ENCODE assay signal across 8 cellular contexts in the genomic region with DNA sequence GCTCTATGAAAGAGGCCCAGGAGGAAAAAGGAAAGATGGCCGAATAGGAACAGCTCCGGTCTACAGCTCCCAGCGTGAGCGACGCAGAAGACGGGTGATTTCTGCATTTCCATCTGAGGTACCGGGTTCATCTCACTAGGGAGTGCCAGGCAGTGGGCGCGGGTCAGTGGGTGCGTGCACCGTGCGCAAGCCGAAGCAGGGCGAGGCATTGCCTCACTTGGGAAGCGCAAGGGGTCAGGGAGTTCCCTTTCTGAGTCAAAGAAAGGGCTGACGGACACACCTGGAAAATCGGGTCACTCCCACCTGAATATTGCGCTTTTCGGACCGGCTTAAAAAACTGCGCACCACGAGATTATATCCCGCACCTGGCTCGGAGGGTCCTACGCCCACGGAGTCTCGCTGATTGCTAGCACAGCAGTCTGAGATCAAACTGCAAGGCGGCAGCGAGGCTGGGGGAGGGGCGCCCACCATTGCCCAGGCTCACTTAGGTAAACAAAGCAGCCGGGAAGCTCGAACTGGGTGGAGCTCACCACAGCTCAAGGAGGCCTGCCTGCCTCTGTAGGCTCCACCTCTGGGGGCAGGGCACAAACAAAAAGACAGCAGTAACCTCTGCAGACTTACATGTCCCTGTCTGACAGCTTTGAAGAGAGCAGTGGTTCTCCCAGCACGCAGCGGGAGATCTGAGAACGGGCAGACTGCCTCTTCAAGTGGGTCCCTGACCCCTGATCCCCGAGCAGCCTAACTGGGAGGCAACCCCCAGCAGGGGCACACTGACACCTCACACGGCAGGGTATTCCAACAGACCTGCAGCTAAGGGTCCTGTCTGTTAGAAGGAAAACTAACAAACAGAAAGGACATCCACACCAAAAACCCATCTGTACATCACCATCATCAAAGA. TPM values are rescaled to one million over a fixed set of nuclear protein-coding genes. Genes with fewer than 3 reads are reported as not detected.
DNase-seq lines count a peak whose midpoint lies in the region; ATAC-seq and TF ChIP-seq lines count a peak whose summit lies in the region.
"Not testable (repeated sequence)": the region's sequence is repeated elsewhere in the genome, so short reads cannot be mapped to it uniquely, and the experiment has no call there.

No MANE protein-coding gene starts in this region.

- H3K4me3 Mint-ChIP-seq in CD8-positive, alpha-beta T cell, result peak overlapping the region; percentile 76
- H3K4me3 Mint-ChIP-seq in activated naive CD4-positive, alpha-beta T cell treated with anti-CD3 and anti-CD28 coated beads, Interleukin-2, amount 10 ng/mL, durations not matched to agents 7 days and 5 days, result peak overlapping the region; percentile 35
- peak overlapping the region; percentile 22 for H3K4me3 Mint-ChIP-seq in osteocyte (ENCODE audit: unreplicated experiment)

- CTCF ChIA-PET in CD8-positive, alpha-beta T cell (lab: Charles Lee), result interaction anchor here (1.2 to 7.1 kb wide), 6 partner anchors 10 to 303 kb away, joined by 3 to 238 read pairs (median 38); no protein-coding TSS in a partner anchor
- CTCF ChIA-PET in PC-9 (lab: Charles Lee), result not testable (repeated sequence)
- CTCF ChIA-PET in activated naive CD4-positive, alpha-beta T cell treated with anti-CD3 and anti-CD28 coated beads, Interleukin-2, amount 10 ng/mL, durations not matched to agents 7 days and 5 days (lab: Charles Lee), result interaction anchor here (6.5 kb wide), 1 partner anchor 12 kb away, joined by 58 read pairs; no protein-coding TSS in a partner anchor

- not testable (repeated sequence) for H3K27ac ChIP-seq in CD8-positive, alpha-beta T cell (ENCODE audit: low read depth, low read length); PC-9; left lung; upper lobe of left lung
- peak overlapping the region; percentile 6 to 79 (median 74) for H3K27ac ChIP-seq in esophagus squamous epithelium

- DNase-seq in CD8-positive, alpha-beta T cell, result peak in 6 of 7 experiments; percentile 17 to 81 (median 58)
- DNase-seq in PC-9 (peak in 1 of 2 experiments; percentile 46), upper lobe of left lung (peak; percentile 42 to 72)
- DNase-seq in activated CD8-positive, alpha-beta memory T cell treated with anti-CD3 and anti-CD28 coated beads for 24 hours, result peak; percentile 58
- DNase-seq in activated naive CD4-positive, alpha-beta T cell treated with anti-CD3 and anti-CD28 coated beads, Interleukin-2, amount 10 ng/mL, durations not matched to agents 7 days and 5 days, result peak; percentile 65
- not testable (repeated sequence) for DNase-seq in esophagus squamous epithelium (lab: John Stamatoyannopoulos, UW); left lung; osteocyte (ENCODE audit: extremely low spot score, unreplicated experiment)

- BruUV-seq in PC-9 (replicated peaks; lab: Mats Ljungman, UMichigan), result not testable (repeated sequence)

- not testable (repeated sequence) for H3K9me2 ChIP-seq in PC-9 (ENCODE audit: insufficient read depth)

- H4K20me1 ChIP-seq in PC-9 (ENCODE audit: insufficient read depth), result not testable (repeated sequence)

- H3K27me3 ChIP-seq in CD8-positive, alpha-beta T cell (ENCODE audit: insufficient read depth, low read length); PC-9 (ENCODE audit: insufficient read depth, low read depth); esophagus squamous epithelium; left lung; upper lobe of left lung: not testable (repeated sequence)

- not testable (repeated sequence) for H3K9me3 ChIP-seq in CD8-positive, alpha-beta T cell (ENCODE audit: low read length); PC-9 (ENCODE audit: insufficient read depth, low read depth); esophagus squamous epithelium; left lung; upper lobe of left lung

- H3K4me2 ChIP-seq in PC-9, result peak overlapping the region; percentile 68

- not testable (repeated sequence) for H3K9me3 Mint-ChIP-seq in CD8-positive, alpha-beta T cell; activated naive CD4-positive, alpha-beta T cell treated with anti-CD3 and anti-CD28 coated beads, Interleukin-2, amount 10 ng/mL, durations not matched to agents 7 days and 5 days; osteocyte (ENCODE audit: unreplicated experiment)

- intact Hi-C loops in CD8-positive, alpha-beta T cell (cut with DNase I, micrococcal nuclease); esophagus squamous epithelium (cut with DNase I); left lung (cut with DNase I): not testable (repeated sequence)
- intact Hi-C loops in PC-9 (cut with micrococcal nuclease; ENCODE audit: unreplicated experiment), result loop anchor here (2.0 kb wide), 1 partner anchor 62 kb away; no protein-coding TSS in a partner anchor

- ATAC-seq in CD8-positive, alpha-beta T cell; upper lobe of left lung (ENCODE audit: low FRiP score in 2 of 2): not testable (repeated sequence)
- peak; percentile 27 for ATAC-seq in left lung

- H3K79me2 ChIP-seq in PC-9 (ENCODE audit: low read depth), result not testable (repeated sequence)

- not testable (repeated sequence) for H3K4me3 ChIP-seq in CD8-positive, alpha-beta T cell (ENCODE audit: low read depth, low read length); left lung
- H3K4me3 ChIP-seq in PC-9 (peak overlapping the region; percentile 54; the same call in 1 of the 2 replicates), esophagus squamous epithelium (peak overlapping the region; percentile 26 to 58 (median 38)), upper lobe of left lung (peak overlapping the region in 3 of 4 donors; percentile 19 to 34 (median 28))

- not testable (repeated sequence) for TF ChIP-seq CTCF in CD8-positive, alpha-beta T cell (IDR thresholded peaks at IDR 0.05); PC-9 (conservative IDR thresholded peaks at IDR 0.05); left lung (IDR thresholded peaks at IDR 0.05); osteocyte (IDR thresholded peaks at IDR 0.05); upper lobe of left lung (IDR thresholded peaks at IDR 0.05)
- peak in 2 of 6 experiments; percentile 18 to 20 for TF ChIP-seq CTCF in esophagus squamous epithelium (IDR thresholded peaks at IDR 0.05)

- not testable (repeated sequence) for H3K36me3 ChIP-seq in CD8-positive, alpha-beta T cell (ENCODE audit: insufficient read depth, low read length); PC-9 (ENCODE audit: low read depth); esophagus squamous epithelium; left lung; upper lobe of left lung

- not testable (repeated sequence) for H3K27me3 Mint-ChIP-seq in CD8-positive, alpha-beta T cell (ENCODE audit: low read depth); activated naive CD4-positive, alpha-beta T cell treated with anti-CD3 and anti-CD28 coated beads, Interleukin-2, amount 10 ng/mL, durations not matched to agents 7 days and 5 days; osteocyte (ENCODE audit: unreplicated experiment)

- not testable (repeated sequence) for TF ChIP-seq POLR2A in esophagus squamous epithelium (IDR thresholded peaks at IDR 0.05); upper lobe of left lung (IDR thresholded peaks at IDR 0.05)

- peaks cover 24% of the 10 kb centered on the region for H3K4me1 ChIP-seq in CD8-positive, alpha-beta T cell (ENCODE audit: insufficient read depth, low read length)
- H3K4me1 ChIP-seq in PC-9 (replicated peaks; ENCODE audit: insufficient read depth), result peaks cover 13% of the 10 kb centered on the region
- H3K4me1 ChIP-seq in esophagus squamous epithelium, result peaks cover 0 to 45% (median 12%) of the 10 kb centered on the region in 3 donors
- H3K4me1 ChIP-seq in left lung, result not testable (repeated sequence)
- H3K4me1 ChIP-seq in upper lobe of left lung, result peaks cover 0 to 21% (median 5%) of the 10 kb centered on the region in 4 donors

- peak overlapping the region; percentile 76; the same call in 1 of the 2 replicates for H2AFZ ChIP-seq in PC-9

- peaks cover 26% of the 10 kb centered on the region for H3K4me1 Mint-ChIP-seq in CD8-positive, alpha-beta T cell (ENCODE audit: low read depth)
- peaks cover 25% of the 10 kb centered on the region for H3K4me1 Mint-ChIP-seq in activated naive CD4-positive, alpha-beta T cell treated with anti-CD3 and anti-CD28 coated beads, Interleukin-2, amount 10 ng/mL, durations not matched to agents 7 days and 5 days
- H3K4me1 Mint-ChIP-seq in osteocyte (ENCODE audit: unreplicated experiment), result peaks cover 42% of the 10 kb centered on the region

- not testable (repeated sequence) for H3K36me3 Mint-ChIP-seq in CD8-positive, alpha-beta T cell; activated naive CD4-positive, alpha-beta T cell treated with anti-CD3 and anti-CD28 coated beads, Interleukin-2, amount 10 ng/mL, durations not matched to agents 7 days and 5 days; osteocyte (ENCODE audit: unreplicated experiment)

- not testable (repeated sequence) for H3F3A ChIP-seq in PC-9 (ENCODE audit: insufficient read depth, low read depth)

- TF ChIP-seq EP300 in upper lobe of left lung (IDR thresholded peaks at IDR 0.05), result not testable (repeated sequence)

- POLR2A ChIA-PET in CD8-positive, alpha-beta T cell (lab: Charles Lee), result interaction anchor here (0.6 to 1.2 kb wide), 4 partner anchors 7 to 514 kb away, joined by 3 read pairs; no protein-coding TSS in a partner anchor
- POLR2A ChIA-PET in PC-9 (lab: Charles Lee; ENCODE audit: unreplicated experiment), result not testable (repeated sequence)

- peak overlapping the region; percentile 88 for H3K27ac Mint-ChIP-seq in CD8-positive, alpha-beta T cell
- peak overlapping the region; percentile 74 for H3K27ac Mint-ChIP-seq in activated naive CD4-positive, alpha-beta T cell treated with anti-CD3 and anti-CD28 coated beads, Interleukin-2, amount 10 ng/mL, durations not matched to agents 7 days and 5 days
- H3K27ac Mint-ChIP-seq in osteocyte (ENCODE audit: unreplicated experiment), result not testable (repeated sequence)

- WGBS in esophagus squamous epithelium, 2 donors, result 15 to 27% methylated on average over 5 to 17 of the region's 37 CpGs
- WGBS in upper lobe of left lung, 2 donors, result 41 to 74% methylated on average over 14 to 36 of the region's 37 CpGs

RNA-seq across cellular contexts. Expression of a gene that starts 36.6 kb away (rescaled TPM):
- 10 to 100 TPM; 46.1 to 49.5 TPM for total RNA-seq in CD8-positive, alpha-beta T cell
- total RNA-seq in PC-9 (2021) (24.7 and 29.2 TPM in 2 replicates), esophagus squamous epithelium (10 to 100 TPM; 17.0 to 21.4 (median 19.5) TPM), left lung (10 to 100 TPM; 24.2 to 25.0 TPM), osteocyte (31.3 and 34.3 TPM in 2 replicates), upper lobe of left lung (10 to 100 TPM; 16.7 to 36.1 (median 30.5) TPM)

Comparison
In these comparisons a context has a peak if more than half of its experiments do, and no peak if none do; other contexts are left out.
1. H3K4me3 Mint-ChIP-seq: peak in every context shown above with its lines; median percentile 76 in CD8-positive, alpha-beta T cell; 35 in activated naive CD4-positive, alpha-beta T cell treated with anti-CD3 and anti-CD28 coated beads, Interleukin-2, amount 10 ng/mL, durations not matched to agents 7 days and 5 days; 22 in osteocyte.